ENCODE assay signal across 25 cellular contexts in genomic region chr6:101016163-101016562, GRCh38.
"Had no signal": no experiment of that assay in that cellular context is flagged by ENCODE, and none has a peak within 500 bp of the region (broad histone marks: within the 10 kb centered on the region; RNA-seq: fewer than 3 reads in every experiment).

No MANE protein-coding gene starts in this region.

- H3K36me3 ChIP-seq: heart right ventricle, left lung, lower lobe of right lung, right atrium auricular region, stomach, thyroid gland, transverse colon, upper lobe of right lung had no signal

- FAIRE-seq: urothelium cell line had no signal

- H3K27ac ChIP-seq: heart right ventricle, hepatocyte, left lung, lower lobe of right lung, parathyroid adenoma, right atrium auricular region, skin epidermis, stomach, testis, thyroid gland, transverse colon, upper lobe of right lung had no signal

- H3K9ac ChIP-seq: parathyroid adenoma had no signal

- H3K4me3 ChIP-seq: heart right ventricle, hepatocyte, left lung, lower lobe of right lung, right atrium auricular region, skin epidermis, stomach, testis, thyroid gland, transverse colon, upper lobe of right lung had no signal

- H2AFZ ChIP-seq: hepatocyte, parathyroid adenoma had no signal

- H3K4me1 ChIP-seq: heart right ventricle, left lung, lower lobe of right lung, parathyroid adenoma, right atrium auricular region, stomach, testis, thyroid gland, upper lobe of right lung had no signal

- H3K27me3 ChIP-seq: heart right ventricle, hepatocyte, left lung, right atrium auricular region, stomach, testis, thyroid gland, transverse colon, upper lobe of right lung had no signal

- DNase-seq: heart right ventricle; islet precursor cell; left lung; lower lobe of right lung; mammary epithelial cell; mesenchymal stem cell; naive thymus-derived CD8-positive, alpha-beta T cell; occipital lobe; stimulated activated CD4-positive, alpha-beta T cell treated with anti-CD3 and anti-CD28 coated beads, Interleukin-12 subunit alpha, Interleukin-12 subunit beta, amount 100 ng/mL, for 4 hours; stimulated activated CD4-positive, alpha-beta T cell treated with anti-CD3 and anti-CD28 coated beads, Interleukin-15, amount 100 ng/mL, for 24 hours; stimulated activated CD4-positive, alpha-beta T cell treated with anti-CD3 and anti-CD28 coated beads, Interleukin-2, amount 100 ng/mL, for 24 hours; stimulated activated CD4-positive, alpha-beta T cell treated with anti-CD3 and anti-CD28 coated beads, Interleukin-4, amount 100 ng/mL, for 1 hour; stimulated activated naive B cell treated with anti-CD40 and anti-IgM and Interleukin-4, amounts not matched to agents 10 μg/mL and 1 μg/mL and 100 μg/mL, for 72 hours; stimulated activated naive CD8-positive, alpha-beta T cell treated with anti-CD3 and anti-CD28 coated beads, Interleukin-15, Interleukin-2, amounts not matched to agents 100 U/mL and 50 U/mL, for 24 hours; stomach; testis; thyroid gland; transverse colon; upper lobe of right lung had no signal

- H3K4me2 ChIP-seq: hepatocyte had no signal

- ATAC-seq: heart right ventricle; left lung; lower lobe of right lung; naive thymus-derived CD8-positive, alpha-beta T cell; sciatic nerve; stimulated activated naive B cell treated with anti-CD40 and anti-IgM and Interleukin-4, amounts not matched to agents 10 μg/mL and 1 μg/mL and 100 μg/mL, for 72 hours; stimulated activated naive CD8-positive, alpha-beta T cell treated with anti-CD3 and anti-CD28 coated beads, Interleukin-15, Interleukin-2, amounts not matched to agents 100 U/mL and 50 U/mL, for 24 hours; upper lobe of right lung had no signal

- H3K9me3 ChIP-seq: left lung, lower lobe of right lung, right atrium auricular region, stomach, testis, transverse colon, upper lobe of right lung had no signal

- H3K79me2 ChIP-seq: hepatocyte, parathyroid adenoma had no signal
